ENCODE assay signal across 8 cellular contexts in genomic region chr15:40894689-40895308, GRCh38. TPM values are rescaled to one million over a fixed set of nuclear protein-coding genes. Genes with fewer than 3 reads are reported as not detected.
DNase-seq lines count a peak whose midpoint lies in the region; ATAC-seq, FAIRE-seq and TF ChIP-seq lines count a peak whose summit lies in the region.

No MANE protein-coding gene starts in this region.

- no peak overlapping the region for H2BK20ac ChIP-seq in H1 (ENCODE audit: low read length)

- no peak overlapping the region for H2BK120ac ChIP-seq in H1 (replicated peaks; ENCODE audit: low read depth, low read length)

- peak overlapping the region; percentile 77 for H3K56ac ChIP-seq in H1 (replicated peaks; ENCODE audit: insufficient read length, low read depth, low read length)

- no peak overlapping the region; the same call in 1 of the 2 replicates for H2AFZ ChIP-seq in H1 (ENCODE audit: low read length)

- H2BK12ac ChIP-seq in H1 (ENCODE audit: low read depth, low read length), result no peak overlapping the region

- H3K27ac Mint-ChIP-seq in activated CD4-positive, alpha-beta memory T cell treated with anti-CD3 and anti-CD28 coated beads for 36 hours, result peak overlapping the region; percentile 86

- peak overlapping the region; percentile 42 to 82 for H3K4me2 ChIP-seq in H1 (ENCODE audit: insufficient read depth in 1 of 2, low read depth in 2 of 2, low read length in 2 of 2)

- H3K79me2 ChIP-seq in H1 (ENCODE audit: control insufficient read depth in 1 of 2, insufficient read depth in 2 of 2, low read length in 2 of 2), result peaks cover 0 to 12% of the 10 kb centered on the region in 2 experiments; a peak in 3 of 4 replicates

- H4K5ac ChIP-seq in H1 (ENCODE audit: insufficient read length, low read depth, low read length), result no peak overlapping the region

- CTCF ChIA-PET in HEK293T (lab: Yijun Ruan, JAX) (interaction anchor here (0.6 to 2.7 kb wide), 8 partner anchors 10 to 305 kb away, joined by 3 to 63 read pairs (median 5); partner anchors contain the start of gene RHOV), H1 (lab: Charles Lee; ENCODE audit: partially characterized antibody) (interaction anchor here (0.5 to 20.6 kb wide), 44 partner anchors 11 to 382 kb away, joined by 3 to 619 read pairs (median 4); partner anchors contain the start of genes CHAC1, CHP1, DLL4 and EXD1)
- CTCF ChIA-PET in activated CD4-positive, alpha-beta memory T cell treated with anti-CD3 and anti-CD28 coated beads for 36 hours (lab: Charles Lee), result interaction anchor here (0.6 to 4.9 kb wide), 43 partner anchors 10 to 418 kb away, joined by 3 to 103 read pairs (median 4); partner anchors contain the start of genes CHP1, DNAJC17, EXD1 and GCHFR

- H3K14ac ChIP-seq in H1 (ENCODE audit: insufficient read length), result no peak overlapping the region

- no peaks in the 10 kb centered on the region for H3K27me3 Mint-ChIP-seq in activated CD4-positive, alpha-beta memory T cell treated with anti-CD3 and anti-CD28 coated beads for 36 hours

- H3K4me3 ChIP-seq in H1 (ENCODE audit: extremely low read depth in 1 of 4, insufficient read depth in 2 of 4, low read depth in 3 of 4, low read length in 4 of 4) (peak overlapping the region; percentile 60 to 93 (median 88)), mesodermal cell (ENCODE audit: extremely low read depth, insufficient read depth, low read length, poor library complexity, severe bottlenecking) (peak overlapping the region; percentile 83)

- H3K9ac ChIP-seq in H1 (replicated peaks in 1 of 4; ENCODE audit: extremely low read depth in 1 of 4, low read depth in 3 of 4, low read length in 3 of 4), result peak overlapping the region; percentile 37 to 85 (median 80)

- POLR2A ChIA-PET in HEK293T (lab: Yijun Ruan, JAX) (interaction anchor here (0.8 to 3.1 kb wide), 15 partner anchors 8 to 555 kb away, joined by 3 to 31 read pairs (median 5); partner anchors contain the start of genes CCDC9B, CHAC1, DNAJC17 and RAD51), H1 (lab: Charles Lee; ENCODE audit: partially characterized antibody) (interaction anchor here (0.9 to 3.7 kb wide), 22 partner anchors 10 to 222 kb away, joined by 3 to 49 read pairs (median 4); partner anchors contain the start of genes CHAC1, DLL4, INO80 and RAD51)
- POLR2A ChIA-PET in activated CD4-positive, alpha-beta memory T cell treated with anti-CD3 and anti-CD28 coated beads for 36 hours (lab: Charles Lee), result interaction anchor here (0.6 to 2.6 kb wide), 11 partner anchors 10 to 326 kb away, joined by 3 to 20 read pairs (median 5); partner anchors contain the start of genes CHAC1, RAD51, RHOV and RPUSD2

- no peaks in the 10 kb centered on the region for H3K9me3 Mint-ChIP-seq in activated CD4-positive, alpha-beta memory T cell treated with anti-CD3 and anti-CD28 coated beads for 36 hours

- H3K79me1 ChIP-seq in H1 (ENCODE audit: low read depth, low read length), result peaks cover 3% of the 10 kb centered on the region; the same call in 1 of the 2 replicates

- H2AK5ac ChIP-seq in H1 (ENCODE audit: low read depth, low read length), result no peak overlapping the region

- H3K27me3 ChIP-seq in H1 (replicated peaks in 1 of 4; ENCODE audit: control insufficient read depth in 3 of 4, extremely low read depth in 1 of 4, insufficient read depth in 3 of 4, low read length in 3 of 4), result peaks cover 0 to 8% (median 2%) of the 10 kb centered on the region in 4 experiments; a peak in 3 of 7 replicates

- peaks cover 5% of the 10 kb centered on the region for H3K36me3 Mint-ChIP-seq in activated CD4-positive, alpha-beta memory T cell treated with anti-CD3 and anti-CD28 coated beads for 36 hours

- peaks cover 5% of the 10 kb centered on the region; the same call in 1 of the 2 replicates for H3K23me2 ChIP-seq in H1 (ENCODE audit: low read depth, low read length)

- no peaks in the 10 kb centered on the region for H3K9me3 ChIP-seq in H1 (ENCODE audit: insufficient read depth in 2 of 2, low read depth in 1 of 2, low read length in 1 of 2)
- no peaks in the 10 kb centered on the region for H3K9me3 ChIP-seq in mesodermal cell (ENCODE audit: control insufficient read depth, low read length)

- no peak for FAIRE-seq in H1 (lab: Jason Lieb, UNC)

- no peak overlapping the region for H3K23ac ChIP-seq in H1 (ENCODE audit: insufficient read length)

- 4% methylated on average over 27 of the region's 31 CpGs; no CpG with 5 or more reads in 1 of the 2 experiments for WGBS in H1 (ENCODE audit: extremely low coverage in 1 of 2, insufficient coverage in 1 of 2, insufficient read length in 1 of 2, insufficient replicate concordance in 2 of 2, low coverage in 1 of 2, low lambda C conversion rate in 2 of 2, missing lambda C conversion rate in 1 of 2), 2 experiments
- WGBS in mesodermal cell (ENCODE audit: insufficient coverage in 2 of 2), 2 experiments, result 1 to 2% methylated on average over 22 to 28 of the region's 31 CpGs

- TF ChIP-seq EP300 in H1 (IDR thresholded peaks at IDR 0.05; ENCODE audit: borderline replicate concordance in 1 of 2, low read depth in 2 of 2, low read length in 2 of 2), result no peak

- H3K18ac ChIP-seq in H1 (ENCODE audit: extremely low read depth, low read length), result no peak overlapping the region; the same call in 1 of the 2 replicates

- peaks cover 0 to 13% of the 10 kb centered on the region in 2 experiments for H4K20me1 ChIP-seq in H1 (replicated peaks in 1 of 2; ENCODE audit: control insufficient read depth in 1 of 2, insufficient read depth in 2 of 2, low read length in 2 of 2)

- intact Hi-C loops in activated CD4-positive, alpha-beta memory T cell treated with anti-CD3 and anti-CD28 coated beads for 36 hours (cut with micrococcal nuclease), result loop anchor here (1.0 to 5.0 kb wide), 6 partner anchors 35 to 327 kb away; partner anchors contain the start of genes CCDC32, DNAJC17, KNL1 and RPUSD2

- H2BK15ac ChIP-seq in H1 (ENCODE audit: low read length), result no peak overlapping the region

- DNase-seq in GM10266 (ENCODE audit: extremely low spot score) (no peak), HEK293T (ENCODE audit: extremely low spot score) (peak; percentile 59), NCI-H526 treated with DMSO at 0.1 percent for 48 hours (lab: John Stamatoyannopoulos, UW) (peak; percentile 28), H1 (ENCODE audit: low read depth in 1 of 2, low spot score in 2 of 2) (peak in 1 of 2 experiments; percentile 77), substantia nigra (lab: John Stamatoyannopoulos, UW) (peak in 18 of 49 donors; percentile 12 to 77 (median 56))
- peak; percentile 71 for DNase-seq in activated CD4-positive, alpha-beta memory T cell treated with anti-CD3 and anti-CD28 coated beads for 36 hours

- no peak for ATAC-seq in HG02870 (IDR thresholded peaks at IDR 0.05; ENCODE audit: unreplicated experiment)

- 0 out of 2 replicates have a peak overlapping the region, but pooled peaks have one; percentile 71 for H2BK5ac ChIP-seq in H1 (ENCODE audit: low read depth, low read length)

- TF ChIP-seq RAD21 in H1 (IDR thresholded peaks at IDR 0.05 in 1 of 2, conservative IDR thresholded peaks at IDR 0.05 in 1 of 2; ENCODE audit: low read depth in 2 of 2, low read length in 2 of 2), result peak; percentile 18 to 27; a peak in 3 of 4 replicates

- H4K91ac ChIP-seq in H1 (replicated peaks; ENCODE audit: insufficient read length, low read length), result no peak overlapping the region

- peak overlapping the region; percentile 68 for H3K27ac ChIP-seq in H1 (ENCODE audit: low read depth, low read length)
- H3K27ac ChIP-seq in mesodermal cell (ENCODE audit: low read depth, low read length, severe bottlenecking), result peak overlapping the region; percentile 68
- H3K27ac ChIP-seq in substantia nigra (ENCODE audit: low read depth, low read length, poor library complexity, severe bottlenecking), result peak overlapping the region; percentile 89

- peak overlapping the region; percentile 97; the same call in 1 of the 2 replicates for H4K8ac ChIP-seq in H1 (ENCODE audit: extremely low read depth, insufficient read depth, low read length)

- peak overlapping the region; percentile 83 for H3K4ac ChIP-seq in H1 (replicated peaks; ENCODE audit: insufficient read length, low read depth, low read length)

- H3K4me1 ChIP-seq in H1 (replicated peaks in 1 of 4; ENCODE audit: control insufficient read depth in 3 of 4, insufficient read depth in 4 of 4, low read length in 3 of 4) (peaks cover 3 to 14% (median 7%) of the 10 kb centered on the region in 4 experiments; a peak in 6 of 7 replicates), mesodermal cell (ENCODE audit: control insufficient read depth, insufficient read depth, low read length, poor library complexity, severe bottlenecking) (peaks cover 3% of the 10 kb centered on the region)

- H3K36me3 ChIP-seq in H1 (ENCODE audit: control insufficient read depth in 2 of 4, insufficient read depth in 4 of 4, low read length in 3 of 4) (peaks cover 5 to 20% (median 11%) of the 10 kb centered on the region in 4 experiments; a peak in 7 of 8 replicates), mesodermal cell (ENCODE audit: control insufficient read depth, insufficient read depth, low read length) (peaks cover 33% of the 10 kb centered on the region)

- H3K4me1 Mint-ChIP-seq in activated CD4-positive, alpha-beta memory T cell treated with anti-CD3 and anti-CD28 coated beads for 36 hours (ENCODE audit: low read depth), result peaks cover 27% of the 10 kb centered on the region

- TF ChIP-seq CTCF in GM10266 (IDR thresholded peaks at IDR 0.05; ENCODE audit: control insufficient read depth, insufficient read depth, low read depth, missing control alignments) (peak; percentile 33), H1 (IDR thresholded peaks at IDR 0.05; ENCODE audit: control extremely low read depth in 1 of 3, insufficient read depth in 1 of 3, low read depth in 1 of 3, low read length in 3 of 3) (peak; percentile 55 to 96 (median 62))

- peak in 1 of 2 experiments; percentile 52 for TF ChIP-seq POLR2A in H1 (IDR thresholded peaks at IDR 0.05; ENCODE audit: control extremely low read depth in 1 of 2, low read depth in 2 of 2, low read length in 2 of 2)

- H3K4me3 Mint-ChIP-seq in activated CD4-positive, alpha-beta memory T cell treated with anti-CD3 and anti-CD28 coated beads for 36 hours, result peak overlapping the region; percentile 99

RNA-seq across cellular contexts. Expression of gene VPS18, which starts 0.5 kb away (rescaled TPM):
- total RNA-seq in activated CD4-positive, alpha-beta memory T cell treated with anti-CD3 and anti-CD28 coated beads for 36 hours, result 1 to 10 TPM; 7.8 to 8.8 TPM
- 31.9 and 32.7 TPM in 2 replicates for total RNA-seq in H1 (2021; fragmentation: NEBNext Ultra II Directional; extraction: Animal tissue kit (Norgen Biotek cat#: 25700))
- polyA plus RNA-seq in H1 (2011; rRNA removed), result 28.9 and 32.9 TPM in 2 replicates
- polyA plus RNA-seq in H1 (2011; cell fraction: cytosol; rRNA removed), result 27.4 TPM
- 35.6 TPM for polyA plus RNA-seq in H1 (2011; cell fraction: nucleus; rRNA removed)
- polyA plus RNA-seq in H1 (2012, experiment 1 of 2), result 19.1 to 31.3 TPM (median 29.5 TPM) in 4 replicates
- 32.6 TPM for polyA plus RNA-seq in H1 (2012, experiment 2 of 2)
- polyA plus RNA-seq in H1 (2013, experiment 1 of 2), result 12.6 TPM
- 11.3 TPM for polyA plus RNA-seq in H1 (2013, experiment 2 of 2)
- polyA minus RNA-seq in H1 (2011; rRNA and poly(A)+ RNA removed), result 65.4 and 80.3 TPM in 2 replicates
- polyA minus RNA-seq in H1 (2011; cell fraction: cytosol; rRNA and poly(A)+ RNA removed), result 39.1 TPM
- polyA minus RNA-seq in H1 (2011; cell fraction: nucleus; rRNA and poly(A)+ RNA removed), result 31.4 TPM
- polyA plus RNA-seq in mesodermal cell (2013, experiment 1 of 2), result 15.4 TPM
- polyA plus RNA-seq in mesodermal cell (2013, experiment 2 of 2), result 14.4 TPM

RNA-seq across cellular contexts. Expression of gene RHOV, which starts 20.8 kb away (rescaled TPM):
- under 1 TPM; 0.29 to 0.53 TPM for total RNA-seq in activated CD4-positive, alpha-beta memory T cell treated with anti-CD3 and anti-CD28 coated beads for 36 hours
- 2.4 and 2.7 TPM in 2 replicates for total RNA-seq in H1 (2021; fragmentation: NEBNext Ultra II Directional; extraction: Animal tissue kit (Norgen Biotek cat#: 25700))
- 1.5 and 2.2 TPM in 2 replicates for polyA plus RNA-seq in H1 (2011; rRNA removed)
- 2.8 TPM for polyA plus RNA-seq in H1 (2011; cell fraction: cytosol; rRNA removed)
- 2.0 TPM for polyA plus RNA-seq in H1 (2011; cell fraction: nucleus; rRNA removed)
- 3.6 to 3.9 TPM (median 3.7 TPM) in 4 replicates for polyA plus RNA-seq in H1 (2012, experiment 1 of 2)
- 2.3 TPM for polyA plus RNA-seq in H1 (2012, experiment 2 of 2)
- polyA plus RNA-seq in H1 (2013, experiment 1 of 2), result 1.5 TPM
- 1.4 TPM for polyA plus RNA-seq in H1 (2013, experiment 2 of 2)
- polyA minus RNA-seq in H1 (2011; rRNA and poly(A)+ RNA removed), result 1.3 and 1.5 TPM in 2 replicates
- polyA minus RNA-seq in H1 (2011; cell fraction: cytosol; rRNA and poly(A)+ RNA removed), result 2.4 TPM
- polyA minus RNA-seq in H1 (2011; cell fraction: nucleus; rRNA and poly(A)+ RNA removed), result 2.9 TPM
- not detected for polyA plus RNA-seq in mesodermal cell (2013, experiment 1 of 2)
- not detected for polyA plus RNA-seq in mesodermal cell (2013, experiment 2 of 2)

RNA-seq across cellular contexts. Expression of gene DLL4, which starts 34.3 kb away (rescaled TPM):
- total RNA-seq in activated CD4-positive, alpha-beta memory T cell treated with anti-CD3 and anti-CD28 coated beads for 36 hours, result not detected
- 0.48 and 0.60 TPM in 2 replicates for total RNA-seq in H1 (2021; fragmentation: NEBNext Ultra II Directional; extraction: Animal tissue kit (Norgen Biotek cat#: 25700))
- 0.22 and 0.23 TPM in 2 replicates for polyA plus RNA-seq in H1 (2011; rRNA removed)
- polyA plus RNA-seq in H1 (2011; cell fraction: cytosol; rRNA removed), result 0.21 TPM
- 1.0 TPM for polyA plus RNA-seq in H1 (2011; cell fraction: nucleus; rRNA removed)
- 0.12 to 0.18 TPM (median 0.17 TPM) in 3 of 4 replicates, not detected in the other for polyA plus RNA-seq in H1 (2012, experiment 1 of 2)
- polyA plus RNA-seq in H1 (2012, experiment 2 of 2), result 0.16 TPM
- polyA plus RNA-seq in H1 (2013, experiment 1 of 2), result 0.20 TPM
- 0.20 TPM for polyA plus RNA-seq in H1 (2013, experiment 2 of 2)
- 0.27 and 0.85 TPM in 2 replicates for polyA minus RNA-seq in H1 (2011; rRNA and poly(A)+ RNA removed)
- polyA minus RNA-seq in H1 (2011; cell fraction: cytosol; rRNA and poly(A)+ RNA removed), result not detected
- polyA minus RNA-seq in H1 (2011; cell fraction: nucleus; rRNA and poly(A)+ RNA removed), result 2.5 TPM
- polyA plus RNA-seq in mesodermal cell (2013, experiment 1 of 2), result 51.5 TPM
- 31.4 TPM for polyA plus RNA-seq in mesodermal cell (2013, experiment 2 of 2)

RNA-seq across cellular contexts. Expression of gene SPINT1, which starts 51.0 kb away (rescaled TPM):
- total RNA-seq in activated CD4-positive, alpha-beta memory T cell treated with anti-CD3 and anti-CD28 coated beads for 36 hours, result 10 to 100 TPM; 11.3 to 13.1 TPM
- total RNA-seq in H1 (2021; fragmentation: NEBNext Ultra II Directional; extraction: Animal tissue kit (Norgen Biotek cat#: 25700)), result 117 TPM in 2 replicates
- 155 and 266 TPM in 2 replicates for polyA plus RNA-seq in H1 (2011; rRNA removed)
- polyA plus RNA-seq in H1 (2011; cell fraction: cytosol; rRNA removed), result 84.0 TPM
- polyA plus RNA-seq in H1 (2011; cell fraction: nucleus; rRNA removed), result 163 TPM
- 64.9 to 131 TPM (median 112 TPM) in 4 replicates for polyA plus RNA-seq in H1 (2012, experiment 1 of 2)
- 126 TPM for polyA plus RNA-seq in H1 (2012, experiment 2 of 2)
- polyA plus RNA-seq in H1 (2013, experiment 1 of 2), result 164 TPM
- 165 TPM for polyA plus RNA-seq in H1 (2013, experiment 2 of 2)
- 85.9 and 106 TPM in 2 replicates for polyA minus RNA-seq in H1 (2011; rRNA and poly(A)+ RNA removed)
- 91.7 TPM for polyA minus RNA-seq in H1 (2011; cell fraction: cytosol; rRNA and poly(A)+ RNA removed)
- 80.2 TPM for polyA minus RNA-seq in H1 (2011; cell fraction: nucleus; rRNA and poly(A)+ RNA removed)
- polyA plus RNA-seq in mesodermal cell (2013, experiment 1 of 2), result 18.0 TPM
- polyA plus RNA-seq in mesodermal cell (2013, experiment 2 of 2), result 15.7 TPM

RNA-seq across cellular contexts. Expression of gene CHAC1, which starts 58.5 kb away (rescaled TPM):
- 10 to 100 TPM; 21.6 to 22.3 TPM for total RNA-seq in activated CD4-positive, alpha-beta memory T cell treated with anti-CD3 and anti-CD28 coated beads for 36 hours
- total RNA-seq in H1 (2021; fragmentation: NEBNext Ultra II Directional; extraction: Animal tissue kit (Norgen Biotek cat#: 25700)), result 28.7 and 34.3 TPM in 2 replicates
- polyA plus RNA-seq in H1 (2011; rRNA removed), result 159 and 215 TPM in 2 replicates
- 112 TPM for polyA plus RNA-seq in H1 (2011; cell fraction: cytosol; rRNA removed)
- polyA plus RNA-seq in H1 (2011; cell fraction: nucleus; rRNA removed), result 104 TPM
- polyA plus RNA-seq in H1 (2012, experiment 1 of 2), result 33.4 to 49.1 TPM (median 43.9 TPM) in 4 replicates
- 56.2 TPM for polyA plus RNA-seq in H1 (2012, experiment 2 of 2)
- 17.9 TPM for polyA plus RNA-seq in H1 (2013, experiment 1 of 2)
- 16.9 TPM for polyA plus RNA-seq in H1 (2013, experiment 2 of 2)
- polyA minus RNA-seq in H1 (2011; rRNA and poly(A)+ RNA removed), result 55.7 and 84.0 TPM in 2 replicates
- 89.2 TPM for polyA minus RNA-seq in H1 (2011; cell fraction: cytosol; rRNA and poly(A)+ RNA removed)
- 65.8 TPM for polyA minus RNA-seq in H1 (2011; cell fraction: nucleus; rRNA and poly(A)+ RNA removed)
- polyA plus RNA-seq in mesodermal cell (2013, experiment 1 of 2), result 18.9 TPM
- 18.7 TPM for polyA plus RNA-seq in mesodermal cell (2013, experiment 2 of 2)
